In genomic region chr10:69842020-69842419, GRCh38 we compare ENCODE assay signal across 19 cellular contexts.
"Had no signal": no experiment of that assay in that cellular context is flagged by ENCODE, and none has a peak within 500 bp of the region (broad histone marks: within the 10 kb centered on the region; RNA-seq: fewer than 3 reads in every experiment).

No MANE protein-coding gene starts in this region.

- H3K4me3 ChIP-seq: adrenal gland, breast epithelium, gastrocnemius medialis, left lung, SJCRH30, tibial nerve, uterus had no signal

- H3K4me3 Mint-ChIP-seq: T-helper 1 cell treated with Interleukin-12 subunit alpha and Interleukin-12 subunit beta and Interleukin-4 antibody, amounts not matched to agents 30 μg/mL and 1 μg/mL, for 36 hours had no signal

- H3K9me3 ChIP-seq: adrenal gland, breast epithelium, gastrocnemius medialis, left lung, SJCRH30, tibial nerve, uterus had no signal

- H3K36me3 ChIP-seq: adrenal gland, breast epithelium, gastrocnemius medialis, left lung, SJCRH30, tibial nerve, uterus had no signal

- ATAC-seq: esophagus mucosa, gastrocnemius medialis, left lung had no signal

- H3K27ac ChIP-seq: adrenal gland, breast epithelium, gastrocnemius medialis, left lung, SJCRH30, tibial nerve, uterus had no signal

- FAIRE-seq: astrocyte, kidney had no signal

- DNase-seq: activated CD4-positive, alpha-beta T cell treated with anti-CD3 and anti-CD28 coated beads, Interleukin-2, amount 50 U/mL, for 4 hours; activated naive CD4-positive, alpha-beta T cell; adrenal gland; cortex of kidney; effector CD4-positive, alpha-beta T cell; gastrocnemius medialis; head of caudate nucleus; kidney; left lung; mammary epithelial cell; occipital lobe; SJCRH30; stimulated activated naive CD4-positive, alpha-beta T cell treated with Interleukin-2 at 50 U/mL for 16 hours; uterus had no signal

- H3K4me1 ChIP-seq: tibial nerve, uterus had no signal

- H3K27ac Mint-ChIP-seq: T-helper 1 cell treated with Interleukin-12 subunit alpha and Interleukin-12 subunit beta and Interleukin-4 antibody, amounts not matched to agents 30 μg/mL and 1 μg/mL, for 36 hours had no signal

- H3K9me3 Mint-ChIP-seq: T-helper 1 cell treated with Interleukin-12 subunit alpha and Interleukin-12 subunit beta and Interleukin-4 antibody, amounts not matched to agents 30 μg/mL and 1 μg/mL, for 36 hours had no signal

- H3K27me3 ChIP-seq: adrenal gland, breast epithelium, gastrocnemius medialis, SJCRH30, uterus had no signal
